ENCODE assay signal across 1 cellular context in the genomic region with DNA sequence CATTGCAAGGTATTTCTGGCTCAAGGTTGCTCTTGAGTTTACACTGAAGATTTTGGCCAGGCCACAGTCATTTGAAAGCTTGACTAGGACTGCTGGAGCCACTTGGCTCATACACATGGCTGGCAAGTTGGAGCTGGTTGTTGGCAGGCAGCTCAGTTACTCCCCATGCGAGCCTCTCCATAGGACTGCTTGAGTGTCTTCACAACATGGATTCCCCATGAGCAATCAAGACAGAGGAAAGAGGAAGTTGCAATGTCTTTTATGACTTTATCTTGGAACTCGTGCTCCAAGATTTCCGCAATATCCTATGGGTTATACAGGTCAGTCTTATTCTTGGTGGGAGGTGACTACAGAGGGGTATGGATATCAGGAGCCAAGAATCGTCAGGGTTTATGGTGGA.
TF ChIP-seq lines count a peak whose summit lies in the region.

No MANE protein-coding gene starts in this region.

TF ChIP-seq in K562, 482 proteins besides CTCF, POLR2A, EP300 and RAD21 (continued from another document):
- TF ChIP-seq, protein P1, sequence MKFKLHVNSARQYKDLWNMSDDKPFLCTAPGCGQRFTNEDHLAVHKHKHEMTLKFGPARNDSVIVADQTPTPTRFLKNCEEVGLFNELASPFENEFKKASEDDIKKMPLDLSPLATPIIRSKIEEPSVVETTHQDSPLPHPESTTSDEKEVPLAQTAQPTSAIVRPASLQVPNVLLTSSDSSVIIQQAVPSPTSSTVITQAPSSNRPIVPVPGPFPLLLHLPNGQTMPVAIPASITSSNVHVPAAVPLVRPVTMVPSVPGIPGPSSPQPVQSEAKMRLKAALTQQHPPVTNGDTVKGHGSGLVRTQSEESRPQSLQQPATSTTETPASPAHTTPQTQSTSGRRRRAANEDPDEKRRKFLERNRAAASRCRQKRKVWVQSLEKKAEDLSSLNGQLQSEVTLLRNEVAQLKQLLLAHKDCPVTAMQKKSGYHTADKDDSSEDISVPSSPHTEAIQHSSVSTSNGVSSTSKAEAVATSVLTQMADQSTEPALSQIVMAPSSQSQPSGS (CRISPR knock-in tag; IDR thresholded peaks at IDR 0.05), result no peak
- no peak for TF ChIP-seq SRSF3 (IDR thresholded peaks at IDR 0.05; ENCODE audit: insufficient read depth, low read length)
- TF ChIP-seq, protein P2, sequence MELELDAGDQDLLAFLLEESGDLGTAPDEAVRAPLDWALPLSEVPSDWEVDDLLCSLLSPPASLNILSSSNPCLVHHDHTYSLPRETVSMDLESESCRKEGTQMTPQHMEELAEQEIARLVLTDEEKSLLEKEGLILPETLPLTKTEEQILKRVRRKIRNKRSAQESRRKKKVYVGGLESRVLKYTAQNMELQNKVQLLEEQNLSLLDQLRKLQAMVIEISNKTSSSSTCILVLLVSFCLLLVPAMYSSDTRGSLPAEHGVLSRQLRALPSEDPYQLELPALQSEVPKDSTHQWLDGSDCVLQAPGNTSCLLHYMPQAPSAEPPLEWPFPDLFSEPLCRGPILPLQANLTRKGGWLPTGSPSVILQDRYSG (tag; conservative IDR thresholded peaks at IDR 0.05; ENCODE audit: low read depth), result 0 out of 2 replicates have a peak, but pooled peaks have one; percentile 32
- TF ChIP-seq LCOR (CRISPR knock-in tag; IDR thresholded peaks at IDR 0.05), result no peak
- peak in 1 of 3 experiments; percentile 69 for TF ChIP-seq YY1 (IDR thresholded peaks at IDR 0.05; ENCODE audit: borderline replicate concordance in 1 of 3, control insufficient read depth in 1 of 3, extremely low read depth in 1 of 3, insufficient read depth in 3 of 3, insufficient read length in 1 of 3, insufficient replicate concordance in 2 of 3, low read depth in 1 of 3, low read length in 2 of 3)
- no peak for TF ChIP-seq POLR3A (IDR thresholded peaks at IDR 0.05; ENCODE audit: borderline replicate concordance, extremely low read depth, insufficient read depth, insufficient read length)
- no peak for TF ChIP-seq SAFB (IDR thresholded peaks at IDR 0.05; ENCODE audit: borderline replicate concordance, low read depth, low read length)
- TF ChIP-seq, protein P3, sequence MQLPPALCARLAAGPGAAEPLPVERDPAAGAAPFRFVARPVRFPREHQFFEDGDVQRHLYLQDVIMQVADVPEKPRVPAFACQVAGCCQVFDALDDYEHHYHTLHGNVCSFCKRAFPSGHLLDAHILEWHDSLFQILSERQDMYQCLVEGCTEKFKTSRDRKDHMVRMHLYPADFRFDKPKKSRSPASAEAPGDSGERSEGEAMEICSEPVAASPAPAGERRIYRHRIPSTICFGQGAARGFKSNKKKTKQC (CRISPR knock-in tag; IDR thresholded peaks at IDR 0.05), result no peak
- TF ChIP-seq FOXA3 (CRISPR knock-in tag; conservative IDR thresholded peaks at IDR 0.05 in 1 of 2, IDR thresholded peaks at IDR 0.05 in 1 of 2), result no peak
- no peak for TF ChIP-seq DPF2 (IDR thresholded peaks at IDR 0.05)
- no peak for TF ChIP-seq WHSC1 (IDR thresholded peaks at IDR 0.05; ENCODE audit: low read length)
- TF ChIP-seq, protein P4, sequence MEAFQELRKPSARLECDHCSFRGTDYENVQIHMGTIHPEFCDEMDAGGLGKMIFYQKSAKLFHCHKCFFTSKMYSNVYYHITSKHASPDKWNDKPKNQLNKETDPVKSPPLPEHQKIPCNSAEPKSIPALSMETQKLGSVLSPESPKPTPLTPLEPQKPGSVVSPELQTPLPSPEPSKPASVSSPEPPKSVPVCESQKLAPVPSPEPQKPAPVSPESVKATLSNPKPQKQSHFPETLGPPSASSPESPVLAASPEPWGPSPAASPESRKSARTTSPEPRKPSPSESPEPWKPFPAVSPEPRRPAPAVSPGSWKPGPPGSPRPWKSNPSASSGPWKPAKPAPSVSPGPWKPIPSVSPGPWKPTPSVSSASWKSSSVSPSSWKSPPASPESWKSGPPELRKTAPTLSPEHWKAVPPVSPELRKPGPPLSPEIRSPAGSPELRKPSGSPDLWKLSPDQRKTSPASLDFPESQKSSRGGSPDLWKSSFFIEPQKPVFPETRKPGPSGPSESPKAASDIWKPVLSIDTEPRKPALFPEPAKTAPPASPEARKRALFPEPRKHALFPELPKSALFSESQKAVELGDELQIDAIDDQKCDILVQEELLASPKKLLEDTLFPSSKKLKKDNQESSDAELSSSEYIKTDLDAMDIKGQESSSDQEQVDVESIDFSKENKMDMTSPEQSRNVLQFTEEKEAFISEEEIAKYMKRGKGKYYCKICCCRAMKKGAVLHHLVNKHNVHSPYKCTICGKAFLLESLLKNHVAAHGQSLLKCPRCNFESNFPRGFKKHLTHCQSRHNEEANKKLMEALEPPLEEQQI (IDR thresholded peaks at IDR 0.05), result no peak
- TF ChIP-seq, protein P5, sequence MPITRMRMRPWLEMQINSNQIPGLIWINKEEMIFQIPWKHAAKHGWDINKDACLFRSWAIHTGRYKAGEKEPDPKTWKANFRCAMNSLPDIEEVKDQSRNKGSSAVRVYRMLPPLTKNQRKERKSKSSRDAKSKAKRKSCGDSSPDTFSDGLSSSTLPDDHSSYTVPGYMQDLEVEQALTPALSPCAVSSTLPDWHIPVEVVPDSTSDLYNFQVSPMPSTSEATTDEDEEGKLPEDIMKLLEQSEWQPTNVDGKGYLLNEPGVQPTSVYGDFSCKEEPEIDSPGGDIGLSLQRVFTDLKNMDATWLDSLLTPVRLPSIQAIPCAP (CRISPR knock-in tag; IDR thresholded peaks at IDR 0.05; ENCODE audit: borderline replicate concordance), result no peak
- no peak for TF ChIP-seq GABPB2 (CRISPR knock-in tag; conservative IDR thresholded peaks at IDR 0.05)
- TF ChIP-seq HSF4 (CRISPR knock-in tag; IDR thresholded peaks at IDR 0.05; ENCODE audit: borderline replicate concordance), result no peak
- no peak for TF ChIP-seq PHF20 (IDR thresholded peaks at IDR 0.05; ENCODE audit: partially characterized antibody)
- TF ChIP-seq ZNF263 (CRISPR knock-in tag; IDR thresholded peaks at IDR 0.05; ENCODE audit: borderline replicate concordance), result no peak
- no peak for TF ChIP-seq POLR2G (IDR thresholded peaks at IDR 0.05; ENCODE audit: low read depth, low read length)
- TF ChIP-seq, protein P6, sequence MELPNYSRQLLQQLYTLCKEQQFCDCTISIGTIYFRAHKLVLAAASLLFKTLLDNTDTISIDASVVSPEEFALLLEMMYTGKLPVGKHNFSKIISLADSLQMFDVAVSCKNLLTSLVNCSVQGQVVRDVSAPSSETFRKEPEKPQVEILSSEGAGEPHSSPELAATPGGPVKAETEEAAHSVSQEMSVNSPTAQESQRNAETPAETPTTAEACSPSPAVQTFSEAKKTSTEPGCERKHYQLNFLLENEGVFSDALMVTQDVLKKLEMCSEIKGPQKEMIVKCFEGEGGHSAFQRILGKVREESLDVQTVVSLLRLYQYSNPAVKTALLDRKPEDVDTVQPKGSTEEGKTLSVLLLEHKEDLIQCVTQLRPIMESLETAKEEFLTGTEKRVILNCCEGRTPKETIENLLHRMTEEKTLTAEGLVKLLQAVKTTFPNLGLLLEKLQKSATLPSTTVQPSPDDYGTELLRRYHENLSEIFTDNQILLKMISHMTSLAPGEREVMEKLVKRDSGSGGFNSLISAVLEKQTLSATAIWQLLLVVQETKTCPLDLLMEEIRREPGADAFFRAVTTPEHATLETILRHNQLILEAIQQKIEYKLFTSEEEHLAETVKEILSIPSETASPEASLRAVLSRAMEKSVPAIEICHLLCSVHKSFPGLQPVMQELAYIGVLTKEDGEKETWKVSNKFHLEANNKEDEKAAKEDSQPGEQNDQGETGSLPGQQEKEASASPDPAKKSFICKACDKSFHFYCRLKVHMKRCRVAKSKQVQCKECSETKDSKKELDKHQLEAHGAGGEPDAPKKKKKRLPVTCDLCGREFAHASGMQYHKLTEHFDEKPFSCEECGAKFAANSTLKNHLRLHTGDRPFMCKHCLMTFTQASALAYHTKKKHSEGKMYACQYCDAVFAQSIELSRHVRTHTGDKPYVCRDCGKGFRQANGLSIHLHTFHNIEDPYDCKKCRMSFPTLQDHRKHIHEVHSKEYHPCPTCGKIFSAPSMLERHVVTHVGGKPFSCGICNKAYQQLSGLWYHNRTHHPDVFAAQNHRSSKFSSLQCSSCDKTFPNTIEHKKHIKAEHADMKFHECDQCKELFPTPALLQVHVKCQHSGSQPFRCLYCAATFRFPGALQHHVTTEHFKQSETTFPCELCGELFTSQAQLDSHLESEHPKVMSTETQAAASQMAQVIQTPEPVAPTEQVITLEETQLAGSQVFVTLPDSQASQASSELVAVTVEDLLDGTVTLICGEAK (IDR thresholded peaks at IDR 0.05), result no peak
- TF ChIP-seq, protein P6 (CRISPR knock-in tag; IDR thresholded peaks at IDR 0.05), result no peak
- no peak for TF ChIP-seq HOXB6 (CRISPR knock-in tag; IDR thresholded peaks at IDR 0.05; ENCODE audit: borderline replicate concordance)
- no peak for TF ChIP-seq NR2C1 (IDR thresholded peaks at IDR 0.05)
- TF ChIP-seq NR2C1 (tag; IDR thresholded peaks at IDR 0.05), result peak; percentile 23; the same call in 1 of the 2 replicates
- no peak for TF ChIP-seq CEBPG (CRISPR knock-in tag; IDR thresholded peaks at IDR 0.05)
- peak in 1 of 2 experiments; percentile 42; a peak in 1 of 4 replicates for TF ChIP-seq CEBPG (tag; conservative IDR thresholded peaks at IDR 0.05 in 1 of 2, IDR thresholded peaks at IDR 0.05 in 1 of 2)
- no peak for TF ChIP-seq TBL1XR1 (IDR thresholded peaks at IDR 0.05; ENCODE audit: low read length in 2 of 2)
- peak; percentile 16; the same call in 1 of the 2 replicates for TF ChIP-seq CXXC5 (CRISPR knock-in tag; IDR thresholded peaks at IDR 0.05)
- TF ChIP-seq EGR1 (conservative IDR thresholded peaks at IDR 0.05), result no peak
- TF ChIP-seq, protein P7, sequence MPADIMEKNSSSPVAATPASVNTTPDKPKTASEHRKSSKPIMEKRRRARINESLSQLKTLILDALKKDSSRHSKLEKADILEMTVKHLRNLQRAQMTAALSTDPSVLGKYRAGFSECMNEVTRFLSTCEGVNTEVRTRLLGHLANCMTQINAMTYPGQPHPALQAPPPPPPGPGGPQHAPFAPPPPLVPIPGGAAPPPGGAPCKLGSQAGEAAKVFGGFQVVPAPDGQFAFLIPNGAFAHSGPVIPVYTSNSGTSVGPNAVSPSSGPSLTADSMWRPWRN (IDR thresholded peaks at IDR 0.05; ENCODE audit: low read depth), result no peak
